Comparison of ENCODE assay signal across 17 cellular contexts in genomic region chr22:19805821-19806212, GRCh38. TPM values are rescaled to one million over a fixed set of nuclear protein-coding genes. Genes with fewer than 3 reads are reported as not detected.
DNase-seq lines count a peak whose midpoint lies in the region; ATAC-seq, FAIRE-seq and TF ChIP-seq lines count a peak whose summit lies in the region.
"Had no signal": no experiment of that assay in that cellular context is flagged by ENCODE, and none has a peak within 500 bp of the region (broad histone marks: within the 10 kb centered on the region; RNA-seq: fewer than 3 reads in every experiment).

No MANE protein-coding gene starts in this region.

- no peak for FAIRE-seq in H54 (lab: Jason Lieb, UNC)
- FAIRE-seq: small intestine had no signal

- H3K27me3 ChIP-seq in WERI-Rb-1 (ENCODE audit: insufficient read depth, low read depth, severe bottlenecking) = no peaks in the 10 kb centered on the region
- H3K27me3 ChIP-seq: MG63, neutrophil had no signal

- DNase-seq in H54 (ENCODE audit: insufficient read length, low spot score) (peak; percentile 34), WERI-Rb-1 (peak; percentile 6), left lobe of liver (ENCODE audit: low spot score) (peak; percentile 28), DMS153 treated with DMSO at 0.1 percent for 48 hours (lab: John Stamatoyannopoulos, UW; ENCODE audit: unreplicated experiment) (no peak), NCI-H2029 treated with DMSO at 0.1 percent for 48 hours (lab: John Stamatoyannopoulos, UW) (no peak)
- no peak for DNase-seq in central memory CD4-positive, alpha-beta T cell
- DNase-seq: activated CD4-positive, alpha-beta T cell treated with anti-CD3 and anti-CD28 coated beads, Interleukin-2, amount 50 U/mL, for 1 hour; activated T-cell treated with anti-CD3 and anti-CD28 coated beads, Interleukin-2, amount 50 U/mL, for 48 hours; amygdala; NCI-H2081 treated with DMSO at 0.1 percent for 48 hours; NCI-H748 treated with DMSO at 0.1 percent for 48 hours had no signal

- H3K27ac ChIP-seq in 22Rv1 (peak overlapping the region; percentile 27), WERI-Rb-1 (peak overlapping the region; percentile 68)
- H3K27ac ChIP-seq: coronary artery, neutrophil had no signal

- no peaks in the 10 kb centered on the region for H3K9me3 ChIP-seq in WERI-Rb-1 (ENCODE audit: severe bottlenecking)
- H3K9me3 ChIP-seq: MG63, neutrophil had no signal

- no peaks in the 10 kb centered on the region for H3K36me3 ChIP-seq in WERI-Rb-1
- H3K36me3 ChIP-seq: MG63, neutrophil had no signal

- TF ChIP-seq POLR2A in H54 (IDR thresholded peaks at IDR 0.05; ENCODE audit: low read depth, low read length) = no peak

- H3K4me3 ChIP-seq in WERI-Rb-1 (ENCODE audit: low read depth, low read length) = no peak overlapping the region
- H3K4me3 ChIP-seq: coronary artery, MG63 had no signal

- TF ChIP-seq CTCF in 22Rv1 (IDR thresholded peaks at IDR 0.05) = no peak
- no peak for TF ChIP-seq CTCF in WERI-Rb-1 (IDR thresholded peaks at IDR 0.05; ENCODE audit: low read depth, low read length)

- ATAC-seq in left lobe of liver (no peak), GM18909 (IDR thresholded peaks at IDR 0.05; ENCODE audit: poor library complexity, unreplicated experiment) (no peak)

RNA-seq across cellular contexts. Expression of gene TBX1, which starts 45.2 kb away (rescaled TPM):
- total RNA-seq in left lobe of liver = 0.40 TPM

RNA-seq across cellular contexts. Expression of gene GNB1L, which starts 48.9 kb away (rescaled TPM):
- total RNA-seq in left lobe of liver = 4.3 TPM

RNA-seq across cellular contexts. Expression of gene RTL10, which starts 48.9 kb away (rescaled TPM):
- total RNA-seq in left lobe of liver = 9.4 TPM

Comparison
In these comparisons a context has a peak if more than half of its experiments do, and no peak if none do; other contexts are left out.
1. DNase-seq: peak in H54 (single experiment), WERI-Rb-1 (single experiment) and left lobe of liver (single experiment); none in central memory CD4-positive, alpha-beta T cell (single experiment), DMS153 treated with DMSO at 0.1 percent for 48 hours (single experiment) and NCI-H2029 treated with DMSO at 0.1 percent for 48 hours (single experiment).